In the genomic region with DNA sequence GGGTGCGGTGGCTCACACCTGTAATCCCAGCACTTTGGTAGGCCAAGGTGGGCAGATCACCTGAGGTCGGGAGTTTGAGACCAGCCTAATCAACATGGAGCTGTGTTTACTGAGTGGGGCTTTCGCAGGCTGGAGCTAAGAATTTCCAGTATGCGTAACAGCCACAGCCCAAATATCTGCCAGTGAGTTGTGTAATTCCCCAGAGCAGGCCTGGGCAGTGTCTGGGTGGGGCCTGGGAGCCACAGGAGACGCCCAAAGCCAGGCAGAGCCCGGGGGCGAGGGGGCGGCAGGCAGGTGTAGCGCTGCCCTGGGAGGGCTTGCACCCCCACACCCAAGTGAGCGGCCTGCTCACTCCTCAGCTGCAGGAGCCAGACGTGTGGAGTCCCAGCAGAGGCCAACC, we compare ENCODE assay signal across 14 cellular contexts. TPM values are rescaled to one million over a fixed set of nuclear protein-coding genes. Genes with fewer than 3 reads are reported as not detected.
DNase-seq lines count a peak whose midpoint lies in the region; ATAC-seq, FAIRE-seq and TF ChIP-seq lines count a peak whose summit lies in the region.
"Not testable (repeated sequence)": the region's sequence is repeated elsewhere in the genome, so short reads cannot be mapped to it uniquely, and the experiment has no call there.
"Had no signal": no experiment of that assay in that cellular context is flagged by ENCODE, and none has a peak within 500 bp of the region (broad histone marks: within the 10 kb centered on the region; RNA-seq: fewer than 3 reads in every experiment).

A gene with protein sequence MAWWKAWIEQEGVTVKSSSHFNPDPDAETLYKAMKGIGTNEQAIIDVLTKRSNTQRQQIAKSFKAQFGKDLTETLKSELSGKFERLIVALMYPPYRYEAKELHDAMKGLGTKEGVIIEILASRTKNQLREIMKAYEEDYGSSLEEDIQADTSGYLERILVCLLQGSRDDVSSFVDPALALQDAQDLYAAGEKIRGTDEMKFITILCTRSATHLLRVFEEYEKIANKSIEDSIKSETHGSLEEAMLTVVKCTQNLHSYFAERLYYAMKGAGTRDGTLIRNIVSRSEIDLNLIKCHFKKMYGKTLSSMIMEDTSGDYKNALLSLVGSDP (plus strand): TSS at position 371 of the 400 bp plus-strand sequence. CDS start 76 bp downstream, outside the sequence.

- DNase-seq in A549 (ENCODE audit: low read depth in 1 of 2, low spot score in 1 of 2); NB4 (ENCODE audit: low read depth); MCF 10A (ENCODE audit: unreplicated experiment); esophagus squamous epithelium (lab: John Stamatoyannopoulos, UW); left cardiac atrium; left lung; omental fat pad (ENCODE audit: low spot score); upper lobe of right lung: not testable (repeated sequence)

- CTCF ChIA-PET in A549 (lab: Yijun Ruan, JAX): interaction anchor here (1.2 kb wide), 1 partner anchor 147 kb away, joined by 3 read pairs; no protein-coding TSS in a partner anchor
- CTCF ChIA-PET in MCF 10A (lab: Yijun Ruan, JAX): not testable (repeated sequence)

- not testable (repeated sequence) for TF ChIP-seq CTCF in A549 (IDR thresholded peaks at IDR 0.05); NB4 (IDR thresholded peaks at IDR 0.05; ENCODE audit: low read depth, low read length); MCF 10A (IDR thresholded peaks at IDR 0.05; ENCODE audit: unreplicated experiment); esophagus squamous epithelium (IDR thresholded peaks at IDR 0.05); left lung (IDR thresholded peaks at IDR 0.05); omental fat pad (IDR thresholded peaks at IDR 0.05); upper lobe of right lung (IDR thresholded peaks at IDR 0.05)

- not testable (repeated sequence) for H3K9me3 Mint-ChIP-seq in MCF 10A (ENCODE audit: unreplicated experiment)

- H3K27me3 Mint-ChIP-seq in MCF 10A (ENCODE audit: insufficient read depth, unreplicated experiment): not testable (repeated sequence)

- H3K36me3 ChIP-seq in esophagus squamous epithelium, left lung, upper lobe of right lung: not testable (repeated sequence)

- intact Hi-C loops in MCF 10A (cut with micrococcal nuclease); esophagus squamous epithelium (cut with DNase I); left cardiac atrium (cut with DNase I); left lung (cut with DNase I); upper lobe of right lung (cut with DNase I): not testable (repeated sequence)

- ATAC-seq in A549: peak; percentile 16 to 25; a peak in 4 of 6 replicates
- ATAC-seq in left cardiac atrium: peak; percentile 57 to 62
- ATAC-seq in left lung: peak; percentile 50
- peak; percentile 43 for ATAC-seq in omental fat pad (ENCODE audit: low FRiP score)
- ATAC-seq in upper lobe of right lung: peak; percentile 69

- TF ChIP-seq EP300 in A549 (IDR thresholded peaks at IDR 0.05): not testable (repeated sequence)

- not testable (repeated sequence) for H3K27ac Mint-ChIP-seq in MCF 10A (ENCODE audit: low read depth, unreplicated experiment)

- not testable (repeated sequence) for BruUV-seq in MCF 10A (replicated peaks; lab: Mats Ljungman, UMichigan)

- TF ChIP-seq RAD21 in A549 (conservative IDR thresholded peaks at IDR 0.05 in 1 of 2, IDR thresholded peaks at IDR 0.05 in 1 of 2): not testable (repeated sequence)

- FAIRE-seq in A549 (lab: Jason Lieb, UNC): not testable (repeated sequence)

- not testable (repeated sequence) for H3K27me3 ChIP-seq in esophagus squamous epithelium, left lung, upper lobe of right lung

- H3K4me2 ChIP-seq in A549: peak within 1 kb of the TSS; percentile 61

- POLR2A ChIA-PET in A549 (lab: Yijun Ruan, JAX); MCF 10A (lab: Yijun Ruan, JAX): not testable (repeated sequence)

- not testable (repeated sequence) for H3K4me1 Mint-ChIP-seq in MCF 10A (ENCODE audit: insufficient read depth, unreplicated experiment)

- WGBS in A549 (ENCODE audit: missing lambda C conversion rate): 65% methylated on average over 6 of the region's 11 CpGs
- WGBS in esophagus squamous epithelium, 2 donors: 63% methylated on average over 2 of the region's 11 CpGs; no CpG with 5 or more reads in 1 of the 2 donors

- H3K4me1 ChIP-seq in A549, esophagus squamous epithelium, left lung, upper lobe of right lung: not testable (repeated sequence)

- H3K4me3 ChIP-seq in A549 (peak within 1 kb of the TSS; percentile 38; the same call in 2 of the 3 replicates), NB4 (ENCODE audit: low read depth, low read length) (peak within 1 kb of the TSS; percentile 51), esophagus squamous epithelium (peak within 1 kb of the TSS in 3 of 4 donors; percentile 28 to 49 (median 34))
- not testable (repeated sequence) for H3K4me3 ChIP-seq in left lung, upper lobe of right lung

- not testable (repeated sequence) for TF ChIP-seq POLR2A in A549 (IDR thresholded peaks at IDR 0.05; ENCODE audit: low read length); NB4 (IDR thresholded peaks at IDR 0.05; ENCODE audit: extremely low read depth, insufficient read length)
- peak in 1 of 4 donors; percentile 33 for TF ChIP-seq POLR2A in esophagus squamous epithelium (IDR thresholded peaks at IDR 0.05)

- not testable (repeated sequence) for H3K36me3 Mint-ChIP-seq in MCF 10A (ENCODE audit: insufficient read depth, unreplicated experiment)

- peak within 1 kb of the TSS; percentile 66 for H3K4me3 Mint-ChIP-seq in MCF 10A (ENCODE audit: unreplicated experiment)

- not testable (repeated sequence) for H3K9me3 ChIP-seq in A549, esophagus squamous epithelium, left lung, upper lobe of right lung

- H3K27ac ChIP-seq in A549 (peak within 1 kb of the TSS; percentile 85 to 92), esophagus squamous epithelium (peak within 1 kb of the TSS; percentile 52 to 77 (median 74))
- H3K27ac ChIP-seq in left lung, upper lobe of right lung: not testable (repeated sequence)

RNA-seq across cellular contexts. Expression of the gene that starts here (rescaled TPM):
- 31.8 and 33.7 TPM in 2 replicates for polyA plus RNA-seq in A549 (2011; rRNA removed)
- polyA plus RNA-seq in A549 (2012; cell fraction: cytosol; rRNA removed): 34.5 and 42.0 TPM in 2 replicates
- 67.8 and 88.3 TPM in 2 replicates for polyA plus RNA-seq in A549 (2012; cell fraction: nucleus; rRNA removed)
- polyA plus RNA-seq in A549 (2017; fragmentation: RNase III; extraction: RNeasy Plus Mini Kit Qiagen cat#74134 plus additional on column Dnase treatment): 88.9 to 95.8 TPM (median 92.3 TPM) in 3 replicates
- polyA minus RNA-seq in A549 (2011; rRNA and poly(A)+ RNA removed): 29.7 and 31.2 TPM in 2 replicates
- total RNA-seq in MCF 10A (2022): 21.9 and 31.7 TPM in 2 replicates
- total RNA-seq in esophagus squamous epithelium: 100 to 1,000 TPM; 247 to 351 (median 300) TPM
- 1 to 10 TPM; 2.4 to 5.1 TPM for total RNA-seq in left cardiac atrium
- 10 to 100 TPM in 1 of 2 donors, 1 to 10 TPM in 1; 7.2 to 13.2 TPM for total RNA-seq in left lung
- total RNA-seq in omental fat pad: 100 to 1,000 TPM in 2 of 4 donors, 10 to 100 TPM in 1, 1 to 10 TPM in 1; 2.4 to 284 (median 86.8) TPM
- total RNA-seq in upper lobe of right lung: 34.6 TPM
- total RNA-seq: H1, HepG2, HT-29, NCI-H460, PC-3, SJCRH30 had no signal
- polyA plus RNA-seq: H1, HepG2 had no signal
